ENCODE assay signal across 19 cellular contexts in the genomic region with DNA sequence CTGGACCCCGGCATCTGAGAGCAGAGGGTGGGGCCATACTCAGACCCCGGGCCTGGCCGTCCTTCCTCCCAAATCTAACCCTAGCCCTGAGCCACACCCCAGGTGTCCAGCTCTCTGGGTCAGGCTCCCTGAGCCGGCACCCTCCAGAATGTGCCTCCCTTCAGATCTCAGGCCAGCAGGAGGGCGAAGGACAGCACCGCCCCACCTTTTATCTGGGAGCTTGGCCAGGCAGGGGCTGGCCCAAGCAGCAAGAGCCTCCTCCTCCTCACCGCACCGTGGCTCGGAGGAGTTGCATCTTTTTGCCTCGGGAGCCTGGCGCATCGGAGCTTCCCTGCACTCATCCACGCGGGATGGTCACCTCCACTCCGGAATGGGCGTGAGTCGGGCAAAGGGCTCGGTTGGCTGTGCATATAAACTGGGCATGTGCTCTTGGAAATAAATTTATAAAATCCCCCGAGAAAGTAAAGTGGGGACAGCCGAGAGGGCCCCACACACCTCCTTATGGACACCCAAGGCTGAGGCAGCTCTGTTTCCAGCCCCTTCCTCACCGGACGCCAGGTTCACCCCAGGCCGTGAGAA.
A peak's percentile ranks its signal among the peaks of the same experiment; 100 is the strongest.
DNase-seq lines count a peak whose midpoint lies in the region; ATAC-seq and TF ChIP-seq lines count a peak whose summit lies in the region.
"Had no signal": no experiment of that assay in that cellular context is flagged by ENCODE, and none has a peak within 500 bp of the region (broad histone marks: within the 10 kb centered on the region; RNA-seq: fewer than 3 reads in every experiment).

No MANE protein-coding gene starts in this region.

- TF ChIP-seq CTCF in natural killer cell (IDR thresholded peaks at IDR 0.05): no peak
- TF ChIP-seq CTCF in foreskin keratinocyte (conservative IDR thresholded peaks at IDR 0.05): no peak
- TF ChIP-seq CTCF in nephron progenitor cell (IDR thresholded peaks at IDR 0.05): no peak
- TF ChIP-seq CTCF in GM10248 (IDR thresholded peaks at IDR 0.05; ENCODE audit: control extremely low read depth, extremely low read depth, low read depth, missing control alignments): no peak

- POLR2A ChIA-PET in GM10248 (lab: Yijun Ruan, JAX): no interaction called here

- no peak overlapping the region for H3K27ac Mint-ChIP-seq in natural killer cell treated with Interleukin-12 subunit alpha and Interleukin-12 subunit beta and Interleukin-15 and Interleukin-18, amount 100 ng/mL, for 72 hours
- H3K27ac Mint-ChIP-seq in natural killer cell: no peak overlapping the region
- peak overlapping the region; percentile 59 for H3K27ac Mint-ChIP-seq in nephron progenitor cell
- H3K27ac Mint-ChIP-seq: activated B cell treated with CpG ODN at 0.5 μM for 24 hours; naive thymus-derived CD4-positive, alpha-beta T cell had no signal

- no peaks in the 10 kb centered on the region for H3K36me3 Mint-ChIP-seq in natural killer cell treated with Interleukin-12 subunit alpha and Interleukin-12 subunit beta and Interleukin-15 and Interleukin-18, amount 100 ng/mL, for 72 hours
- H3K36me3 Mint-ChIP-seq in natural killer cell (no peaks in the 10 kb centered on the region), nephron progenitor cell (ENCODE audit: low read depth) (no peaks in the 10 kb centered on the region)
- H3K36me3 Mint-ChIP-seq: CD8-positive, alpha-beta memory T cell; naive thymus-derived CD4-positive, alpha-beta T cell had no signal

- DNase-seq in natural killer cell treated with Interleukin-12 subunit alpha and Interleukin-12 subunit beta and Interleukin-15 and Interleukin-18, amount 100 ng/mL, for 72 hours (ENCODE audit: low spot score): peak; percentile 23
- DNase-seq in natural killer cell (no peak), foreskin keratinocyte (no peak), nephron progenitor cell (no peak), GM10248 (ENCODE audit: extremely low spot score) (no peak), MV-4-11 (lab: John Stamatoyannopoulos, UW) (no peak), NCI-H1930 (lab: John Stamatoyannopoulos, UW) (no peak)
- DNase-seq: ACHN; activated B cell treated with CpG ODN at 0.5 μM for 24 hours; activated gamma-delta T cell treated with Interleukin-2 at 50 U/mL for 16 hours; GOT3; naive thymus-derived CD4-positive, alpha-beta T cell; stimulated activated CD4-positive, alpha-beta T cell treated with anti-CD3 and anti-CD28 coated beads, Interleukin-4, amount 100 ng/mL, for 24 hours; T-helper 1 cell had no signal

- CTCF ChIA-PET in GM10248 (lab: Yijun Ruan, JAX): no interaction called here

- no peaks in the 10 kb centered on the region for H3K27me3 ChIP-seq in foreskin keratinocyte
- H3K27me3 ChIP-seq: body of pancreas had no signal

- peak overlapping the region; percentile 72 for H3K27ac ChIP-seq in foreskin keratinocyte
- H3K27ac ChIP-seq: body of pancreas, tibial artery had no signal

- no peak overlapping the region for H3K4me3 Mint-ChIP-seq in natural killer cell treated with Interleukin-12 subunit alpha and Interleukin-12 subunit beta and Interleukin-15 and Interleukin-18, amount 100 ng/mL, for 72 hours
- H3K4me3 Mint-ChIP-seq in natural killer cell (no peak overlapping the region), nephron progenitor cell (no peak overlapping the region)
- H3K4me3 Mint-ChIP-seq: activated B cell treated with CpG ODN at 0.5 μM for 24 hours; CD8-positive, alpha-beta memory T cell; naive thymus-derived CD4-positive, alpha-beta T cell had no signal

- H3K27me3 Mint-ChIP-seq in natural killer cell treated with Interleukin-12 subunit alpha and Interleukin-12 subunit beta and Interleukin-15 and Interleukin-18, amount 100 ng/mL, for 72 hours: no peaks in the 10 kb centered on the region
- peaks cover 0 to 7% of the 10 kb centered on the region in 2 donors for H3K27me3 Mint-ChIP-seq in natural killer cell (ENCODE audit: low read depth in 2 of 2)
- peaks cover 3% of the 10 kb centered on the region for H3K27me3 Mint-ChIP-seq in nephron progenitor cell (ENCODE audit: low read depth, poor library complexity)

- H3K4me1 Mint-ChIP-seq in natural killer cell treated with Interleukin-12 subunit alpha and Interleukin-12 subunit beta and Interleukin-15 and Interleukin-18, amount 100 ng/mL, for 72 hours (ENCODE audit: low read depth in 2 of 2): no peaks in the 10 kb centered on the region
- H3K4me1 Mint-ChIP-seq in natural killer cell (no peaks in the 10 kb centered on the region), nephron progenitor cell (peaks cover 40% of the 10 kb centered on the region)
- H3K4me1 Mint-ChIP-seq: activated B cell treated with CpG ODN at 0.5 μM for 24 hours; CD8-positive, alpha-beta memory T cell; naive thymus-derived CD4-positive, alpha-beta T cell had no signal

- ATAC-seq in natural killer cell treated with Interleukin-12 subunit alpha and Interleukin-12 subunit beta and Interleukin-15 and Interleukin-18, amount 100 ng/mL, for 72 hours: no peak
- ATAC-seq in natural killer cell: no peak
- peak; percentile 1 for ATAC-seq in foreskin keratinocyte
- no peak for ATAC-seq in GM19467 (IDR thresholded peaks at IDR 0.05; ENCODE audit: unreplicated experiment)
- ATAC-seq: body of pancreas; left colon; naive thymus-derived CD4-positive, alpha-beta T cell had no signal

- no peaks in the 10 kb centered on the region for H3K9me3 Mint-ChIP-seq in natural killer cell treated with Interleukin-12 subunit alpha and Interleukin-12 subunit beta and Interleukin-15 and Interleukin-18, amount 100 ng/mL, for 72 hours
- H3K9me3 Mint-ChIP-seq in natural killer cell: no peaks in the 10 kb centered on the region
- no peaks in the 10 kb centered on the region for H3K9me3 Mint-ChIP-seq in nephron progenitor cell
- H3K9me3 Mint-ChIP-seq: activated B cell treated with CpG ODN at 0.5 μM for 24 hours; CD8-positive, alpha-beta memory T cell; naive thymus-derived CD4-positive, alpha-beta T cell had no signal

- intact Hi-C loops in natural killer cell (cut with micrococcal nuclease): no loop called here

- peaks cover 3% of the 10 kb centered on the region for H3K4me1 ChIP-seq in foreskin keratinocyte
- H3K4me1 ChIP-seq: body of pancreas had no signal
